ENCODE assay signal across 26 cellular contexts in the genomic region with DNA sequence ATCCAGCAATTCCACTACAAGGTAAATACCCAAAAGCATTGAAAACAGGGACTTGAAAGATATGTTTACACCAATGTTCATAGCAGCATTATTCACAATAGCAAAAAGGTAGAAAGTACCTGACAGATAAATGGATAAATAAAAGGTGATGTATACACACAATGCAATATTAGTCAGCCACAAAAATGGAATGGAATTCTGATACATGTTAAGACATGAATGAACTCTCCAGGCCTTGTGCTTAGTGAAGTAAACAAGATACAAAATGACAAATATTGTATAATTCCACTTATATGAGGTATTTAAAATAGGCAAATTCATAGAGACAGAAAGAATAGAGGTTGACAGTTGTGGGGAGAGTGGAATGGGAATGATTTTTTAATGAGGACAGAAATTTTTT.
DNase-seq lines count a peak whose midpoint lies in the region; ATAC-seq, FAIRE-seq and TF ChIP-seq lines count a peak whose summit lies in the region.
"Had no signal": no experiment of that assay in that cellular context is flagged by ENCODE, and none has a peak within 500 bp of the region (broad histone marks: within the 10 kb centered on the region; RNA-seq: fewer than 3 reads in every experiment).

No MANE protein-coding gene starts in this region.

- no TSS peak for BruUV-seq in mammary epithelial cell (replicated peaks; lab: Mats Ljungman, UMichigan)

- H2AFZ ChIP-seq in mammary epithelial cell (ENCODE audit: low read depth, low read length) = no peak overlapping the region
- H2AFZ ChIP-seq: GM23248 had no signal

- ATAC-seq in stimulated activated memory B cell treated with anti-CD40 and anti-IgM and Interleukin-4, amounts not matched to agents 10 μg/mL and 1 μg/mL and 100 μg/mL, for 72 hours = no peak
- ATAC-seq: CD8-positive, alpha-beta T cell; GM12878 had no signal

- H3K79me2 ChIP-seq in mammary epithelial cell (ENCODE audit: insufficient read depth, low read length) = no peaks in the 10 kb centered on the region

- no peak overlapping the region for H3K27ac Mint-ChIP-seq in CD8-positive, alpha-beta memory T cell
- no peak overlapping the region for H3K27ac Mint-ChIP-seq in stimulated activated memory B cell treated with anti-CD40 and anti-IgM and Interleukin-4, amounts not matched to agents 10 μg/mL and 1 μg/mL and 100 μg/mL, for 72 hours
- H3K27ac Mint-ChIP-seq: B cell; CD4-positive, CD25-positive, alpha-beta regulatory T cell; CD8-positive, alpha-beta T cell had no signal

- H4K20me1 ChIP-seq in mammary epithelial cell (ENCODE audit: insufficient read depth, low read length) = no peaks in the 10 kb centered on the region
- H4K20me1 ChIP-seq: BLaER1 had no signal

- POLR2A ChIA-PET in CD8-positive, alpha-beta memory T cell (lab: Charles Lee) = no interaction called here

- no peaks in the 10 kb centered on the region for H3K36me3 Mint-ChIP-seq in CD8-positive, alpha-beta memory T cell
- no peaks in the 10 kb centered on the region for H3K36me3 Mint-ChIP-seq in stimulated activated memory B cell treated with anti-CD40 and anti-IgM and Interleukin-4, amounts not matched to agents 10 μg/mL and 1 μg/mL and 100 μg/mL, for 72 hours
- H3K36me3 Mint-ChIP-seq: CD4-positive, CD25-positive, alpha-beta regulatory T cell; CD8-positive, alpha-beta T cell had no signal

- H3K4me1 ChIP-seq in mammary epithelial cell (ENCODE audit: insufficient read depth, low read length) (peaks cover 3% of the 10 kb centered on the region), breast epithelium (no peaks in the 10 kb centered on the region)
- no peaks in the 10 kb centered on the region for H3K4me1 ChIP-seq in CD8-positive, alpha-beta memory T cell (ENCODE audit: insufficient read depth, low read length)
- H3K4me1 ChIP-seq: BLaER1 had no signal

- H3K4me1 Mint-ChIP-seq in CD8-positive, alpha-beta memory T cell = no peaks in the 10 kb centered on the region
- no peaks in the 10 kb centered on the region for H3K4me1 Mint-ChIP-seq in stimulated activated memory B cell treated with anti-CD40 and anti-IgM and Interleukin-4, amounts not matched to agents 10 μg/mL and 1 μg/mL and 100 μg/mL, for 72 hours
- H3K4me1 Mint-ChIP-seq: B cell; CD4-positive, CD25-positive, alpha-beta regulatory T cell had no signal

- no peaks in the 10 kb centered on the region for H3K9me3 ChIP-seq in mammary epithelial cell (replicated peaks; ENCODE audit: insufficient read depth, low read length)
- no peaks in the 10 kb centered on the region for H3K9me3 ChIP-seq in breast epithelium
- H3K9me3 ChIP-seq in CD8-positive, alpha-beta memory T cell (ENCODE audit: low read length) = no peaks in the 10 kb centered on the region
- H3K9me3 ChIP-seq: BLaER1 had no signal

- no peak overlapping the region for H3K4me2 ChIP-seq in mammary epithelial cell (ENCODE audit: insufficient read depth, low read depth, low read length)
- H3K4me2 ChIP-seq: BLaER1 had no signal

- dilution Hi-C loops in mammary epithelial cell (cut with HindIII; ENCODE audit: low sequenced_read_pairs) = no loop called here

- intact Hi-C loops in mammary epithelial cell (cut with micrococcal nuclease) (no loop called here), breast epithelium (cut with DNase I; ENCODE audit: low total_unique reads) (no loop called here)

- no peak overlapping the region for H3K4me3 Mint-ChIP-seq in CD8-positive, alpha-beta memory T cell
- no peak overlapping the region for H3K4me3 Mint-ChIP-seq in stimulated activated memory B cell treated with anti-CD40 and anti-IgM and Interleukin-4, amounts not matched to agents 10 μg/mL and 1 μg/mL and 100 μg/mL, for 72 hours
- H3K4me3 Mint-ChIP-seq: B cell; CD4-positive, CD25-positive, alpha-beta regulatory T cell; CD8-positive, alpha-beta T cell had no signal

- no peak overlapping the region for H3K9ac ChIP-seq in mammary epithelial cell (ENCODE audit: insufficient read depth, low read length)
- H3K9ac ChIP-seq: BLaER1, GM23248 had no signal

- H3K4me3 ChIP-seq in mammary epithelial cell (replicated peaks in 1 of 3; ENCODE audit: insufficient read depth in 1 of 3, low read depth in 2 of 3, low read length in 3 of 3) (no peak overlapping the region), breast epithelium (no peak overlapping the region), epithelial cell of esophagus (ENCODE audit: low read length) (no peak overlapping the region)
- no peak overlapping the region for H3K4me3 ChIP-seq in CD8-positive, alpha-beta memory T cell (ENCODE audit: low read length)
- H3K4me3 ChIP-seq: BLaER1, GM12878, GM23248 had no signal

- in situ Hi-C loops in mammary epithelial cell (cut with MboI; ENCODE audit: low sequenced_read_pairs in 2 of 2) = no loop called here

- CTCF ChIA-PET in mammary epithelial cell (lab: Charles Lee; ENCODE audit: low non-redundant PET) = no interaction called here
- CTCF ChIA-PET in CD8-positive, alpha-beta memory T cell (lab: Charles Lee) = no interaction called here

- DNase-seq in mammary epithelial cell (peak; percentile 48), breast epithelium (ENCODE audit: low spot score in 2 of 2) (no peak), epithelial cell of esophagus (ENCODE audit: low read depth) (peak; percentile 87), iris pigment epithelial cell (ENCODE audit: low read depth) (peak; percentile 4), frontal cortex (ENCODE audit: low spot score in 2 of 2) (no peak), mesenteric fat pad (ENCODE audit: low spot score) (no peak)
- no peak for DNase-seq in CD8-positive, alpha-beta memory T cell
- DNase-seq: CD4-positive, CD25-positive, alpha-beta regulatory T cell; CD8-positive, alpha-beta T cell; DMS 273 treated with DMSO at 0.1 percent for 48 hours; DMS79; EL; GDM1; GM23248; H7; HCEC 1CT had no signal

- peaks cover 0 to 5% of the 10 kb centered on the region in 2 donors for H3K27me3 Mint-ChIP-seq in CD8-positive, alpha-beta memory T cell
- no peaks in the 10 kb centered on the region for H3K27me3 Mint-ChIP-seq in stimulated activated memory B cell treated with anti-CD40 and anti-IgM and Interleukin-4, amounts not matched to agents 10 μg/mL and 1 μg/mL and 100 μg/mL, for 72 hours
- H3K27me3 Mint-ChIP-seq: B cell; CD4-positive, CD25-positive, alpha-beta regulatory T cell had no signal

- FAIRE-seq in frontal cortex (lab: Jason Lieb, UNC) = no peak
- FAIRE-seq: A204.1, D721Med, GM12878, GM19239, H1 had no signal

- no peaks in the 10 kb centered on the region for H3K27me3 ChIP-seq in mammary epithelial cell (ENCODE audit: insufficient read depth, low read length)
- no peaks in the 10 kb centered on the region for H3K27me3 ChIP-seq in breast epithelium
- H3K27me3 ChIP-seq in CD8-positive, alpha-beta memory T cell (ENCODE audit: insufficient read depth, low read length, poor library complexity, severe bottlenecking) = no peaks in the 10 kb centered on the region
- H3K27me3 ChIP-seq: BLaER1 had no signal

- no peak for TF ChIP-seq POLR2A in breast epithelium (IDR thresholded peaks at IDR 0.05)

- peaks cover 0 to 5% (median 3%) of the 10 kb centered on the region in 5 donors for H3K9me3 Mint-ChIP-seq in CD8-positive, alpha-beta memory T cell
- peaks cover 4% of the 10 kb centered on the region for H3K9me3 Mint-ChIP-seq in stimulated activated memory B cell treated with anti-CD40 and anti-IgM and Interleukin-4, amounts not matched to agents 10 μg/mL and 1 μg/mL and 100 μg/mL, for 72 hours
- H3K9me3 Mint-ChIP-seq: CD8-positive, alpha-beta T cell had no signal

- no peak for TF ChIP-seq CTCF in mammary epithelial cell (conservative IDR thresholded peaks at IDR 0.05 in 1 of 2, IDR thresholded peaks at IDR 0.05 in 1 of 2; ENCODE audit: extremely low read depth in 1 of 2, insufficient read depth in 1 of 2, low read depth in 1 of 2, low read length in 2 of 2)
- no peak for TF ChIP-seq CTCF in breast epithelium (IDR thresholded peaks at IDR 0.05)
- TF ChIP-seq CTCF in epithelial cell of esophagus (IDR thresholded peaks at IDR 0.05; ENCODE audit: insufficient read depth, low read depth, low read length, missing control alignments) = no peak

- H3K27ac ChIP-seq in mammary epithelial cell (ENCODE audit: insufficient read depth, low read depth, low read length) = no peak overlapping the region
- no peak overlapping the region for H3K27ac ChIP-seq in breast epithelium
- H3K27ac ChIP-seq in CD8-positive, alpha-beta memory T cell (ENCODE audit: low read depth, low read length) = no peak overlapping the region
- H3K27ac ChIP-seq: 22Rv1, BLaER1, C4-2B, GM23248 had no signal

- H3K36me3 ChIP-seq in mammary epithelial cell (ENCODE audit: insufficient read depth, low read length) = no peaks in the 10 kb centered on the region
- H3K36me3 ChIP-seq in breast epithelium = no peaks in the 10 kb centered on the region
- no peaks in the 10 kb centered on the region for H3K36me3 ChIP-seq in CD8-positive, alpha-beta memory T cell (ENCODE audit: insufficient read depth, low read length)
- H3K36me3 ChIP-seq: BLaER1 had no signal

Comparison
In these comparisons a context has a peak if more than half of its experiments do, and no peak if none do; other contexts are left out.
1. DNase-seq: peak in mammary epithelial cell (single experiment), epithelial cell of esophagus (single experiment) and iris pigment epithelial cell (single experiment); none in breast epithelium (0 of 2), CD8-positive, alpha-beta memory T cell (0 of 5), frontal cortex (0 of 2) and mesenteric fat pad (single experiment).